In the genomic region with DNA sequence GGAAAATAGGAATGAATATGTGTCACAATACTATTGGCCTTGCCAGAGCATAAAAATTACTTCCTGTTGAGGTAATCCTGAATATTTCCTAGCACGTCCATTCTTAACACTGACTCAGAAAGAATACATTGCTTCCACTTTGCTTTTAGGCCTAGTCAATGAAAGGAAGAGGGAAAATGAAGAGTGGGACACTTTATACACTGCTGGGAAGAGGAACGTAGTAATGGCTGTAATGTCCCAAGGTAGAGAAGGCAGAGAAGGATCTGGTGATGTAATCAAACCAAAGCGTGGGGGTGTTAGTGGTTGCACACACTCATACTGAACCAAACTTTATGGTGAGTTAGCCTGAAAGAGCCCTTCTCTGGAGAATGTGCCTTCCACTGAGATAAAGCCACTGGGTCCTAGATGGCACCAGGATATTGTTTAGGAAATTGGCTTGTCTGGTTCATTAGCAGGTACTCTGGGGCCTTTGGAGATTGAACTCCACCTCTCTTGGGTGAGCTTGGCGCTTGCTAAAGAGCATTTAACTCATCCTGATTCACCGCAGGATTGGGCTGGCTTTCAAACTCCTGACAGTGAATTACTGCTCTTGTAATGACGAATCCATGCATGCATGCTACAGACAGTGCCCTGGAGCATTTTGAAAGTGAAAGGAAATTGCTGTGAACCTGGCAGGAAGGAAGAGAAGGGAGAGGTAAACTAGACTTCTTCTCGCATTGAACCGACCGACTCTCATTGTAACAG, we compare ENCODE assay signal across 8 cellular contexts.
DNase-seq lines count a peak whose midpoint lies in the region; ATAC-seq lines count a peak whose summit lies in the region.

No MANE protein-coding gene starts in this region.

- H3K9ac ChIP-seq in skeletal muscle tissue (ENCODE audit: low read depth in 1 of 3, low read length in 3 of 3) = no peak overlapping the region

- no peak overlapping the region for H3K4me3 ChIP-seq in SJSA1
- H3K4me3 ChIP-seq in skeletal muscle tissue (ENCODE audit: low read length in 3 of 3) = peak overlapping the region in 1 of 3 donors; percentile 51

- H3K9me3 ChIP-seq in SJSA1 (replicated peaks) = no peaks in the 10 kb centered on the region
- no peaks in the 10 kb centered on the region for H3K9me3 ChIP-seq in skeletal muscle tissue (ENCODE audit: control insufficient read depth in 3 of 3, low read length in 3 of 3)

- peaks cover 46% of the 10 kb centered on the region for H3K4me1 ChIP-seq in SJSA1 (replicated peaks)
- H3K4me1 ChIP-seq in skeletal muscle tissue (ENCODE audit: control insufficient read depth in 3 of 3, insufficient read depth in 3 of 3, low read length in 3 of 3) = peaks cover 49 to 52% (median 51%) of the 10 kb centered on the region in 3 donors

- H3K36me3 ChIP-seq in SJSA1 (no peaks in the 10 kb centered on the region), skeletal muscle tissue (ENCODE audit: control insufficient read depth in 3 of 3, insufficient read depth in 3 of 3, low read length in 3 of 3) (no peaks in the 10 kb centered on the region)

- peak; percentile 44 for DNase-seq in activated naive CD4-positive, alpha-beta T cell treated with Interleukin-2 at 50 U/mL for 16 hours
- no peak for DNase-seq in activated naive CD4-positive, alpha-beta T cell treated with anti-CD3 and anti-CD28 coated beads, Interleukin-2, amount 50 U/mL, for 16 hours
- DNase-seq in SJSA1 (ENCODE audit: low read depth in 1 of 2, low spot score in 2 of 2) (peak; percentile 71 to 77), NCI-H510A (lab: John Stamatoyannopoulos, UW) (no peak), iPS-NIHi7 (ENCODE audit: extremely low spot score) (no peak)

- H3K27me3 ChIP-seq in SJSA1 (replicated peaks) (no peaks in the 10 kb centered on the region), skeletal muscle tissue (ENCODE audit: control insufficient read depth in 3 of 3, insufficient read depth in 3 of 3, low read length in 3 of 3) (no peaks in the 10 kb centered on the region)

- peak overlapping the region; percentile 92 for H3K27ac ChIP-seq in SJSA1
- H3K27ac ChIP-seq in skeletal muscle tissue (ENCODE audit: low read depth, low read length) = peak overlapping the region; percentile 82

- ATAC-seq in HG02852 (IDR thresholded peaks at IDR 0.05; ENCODE audit: unreplicated experiment) (peak; percentile 48), esophagus mucosa (peak; percentile 88)

Comparison
In these comparisons a context has a peak if more than half of its experiments do, and no peak if none do; other contexts are left out.
1. DNase-seq: peak in activated naive CD4-positive, alpha-beta T cell treated with Interleukin-2 at 50 U/mL for 16 hours (single experiment) and SJSA1 (2 of 2); none in activated naive CD4-positive, alpha-beta T cell treated with anti-CD3 and anti-CD28 coated beads, Interleukin-2, amount 50 U/mL, for 16 hours (single experiment), NCI-H510A (single experiment) and iPS-NIHi7 (single experiment).